18 cellular contexts compared by ENCODE assay signal in genomic region chr12:47306130-47306529, GRCh38.
DNase-seq lines count a peak whose midpoint lies in the region; ATAC-seq and TF ChIP-seq lines count a peak whose summit lies in the region.
"Had no signal": no experiment of that assay in that cellular context is flagged by ENCODE, and none has a peak within 500 bp of the region (broad histone marks: within the 10 kb centered on the region; RNA-seq: fewer than 3 reads in every experiment).

No MANE protein-coding gene starts in this region.

- peak overlapping the region; percentile 95 for H3K27ac Mint-ChIP-seq in activated CD8-positive, alpha-beta T cell treated with anti-CD3 and anti-CD28 coated beads for 36 hours
- no peak overlapping the region for H3K27ac Mint-ChIP-seq in activated CD8-positive, alpha-beta T cell treated with anti-CD3 and anti-CD28 coated beads, Interleukin-2, amount 10 ng/mL, durations not matched to agents 7 days and 5 days
- peak overlapping the region; percentile 93 for H3K27ac Mint-ChIP-seq in CD4-positive, alpha-beta T cell
- peak overlapping the region; percentile 96 for H3K27ac Mint-ChIP-seq in activated naive CD8-positive, alpha-beta T cell
- H3K27ac Mint-ChIP-seq: GM23338 had no signal

- peaks cover 3% of the 10 kb centered on the region for H3K9me3 ChIP-seq in CD4-positive, alpha-beta T cell (ENCODE audit: control insufficient read depth, low read length)
- H3K9me3 ChIP-seq in neuronal stem cell (replicated peaks in 1 of 2; ENCODE audit: control insufficient read depth in 2 of 2, insufficient read depth in 1 of 2, low read depth in 1 of 2, low read length in 2 of 2): no peaks in the 10 kb centered on the region
- no peaks in the 10 kb centered on the region for H3K9me3 ChIP-seq in gastrocnemius medialis

- H2BK15ac ChIP-seq in neuronal stem cell (ENCODE audit: low read length): peak overlapping the region; percentile 16

- no peak overlapping the region for H2AFZ ChIP-seq in neuronal stem cell (ENCODE audit: low read length)

- H3K4me3 ChIP-seq in neuronal stem cell (ENCODE audit: low read length in 2 of 2) (no peak overlapping the region), gastrocnemius medialis (no peak overlapping the region)
- H3K4me3 ChIP-seq: GM23338 had no signal

- no peak overlapping the region for H3K9ac ChIP-seq in neuronal stem cell (ENCODE audit: low read depth, low read length, poor library complexity)

- H3K79me1 ChIP-seq in neuronal stem cell (ENCODE audit: low read depth, low read length): no peaks in the 10 kb centered on the region

- no peak overlapping the region for H2BK5ac ChIP-seq in neuronal stem cell (ENCODE audit: low read length)

- H3K14ac ChIP-seq in neuronal stem cell (ENCODE audit: low read length): no peak overlapping the region

- no peak for TF ChIP-seq POLR2A in gastrocnemius medialis (IDR thresholded peaks at IDR 0.05)

- H3K27ac ChIP-seq in CD4-positive, alpha-beta T cell (ENCODE audit: low read depth, low read length): no peak overlapping the region
- no peak overlapping the region for H3K27ac ChIP-seq in neuronal stem cell (replicated peaks; ENCODE audit: low read length)
- H3K27ac ChIP-seq in gastrocnemius medialis: no peak overlapping the region

- ATAC-seq in activated CD8-positive, alpha-beta T cell treated with anti-CD3 and anti-CD28 coated beads for 36 hours: no peak
- ATAC-seq in activated CD8-positive, alpha-beta T cell treated with anti-CD3 and anti-CD28 coated beads, Interleukin-2, amount 10 ng/mL, durations not matched to agents 7 days and 5 days: no peak
- no peak for ATAC-seq in CD4-positive, alpha-beta T cell (ENCODE audit: poor library complexity)
- ATAC-seq in HG03159 (IDR thresholded peaks at IDR 0.05; ENCODE audit: unreplicated experiment): no peak
- no peak for ATAC-seq in gastrocnemius medialis
- ATAC-seq: GM23338 had no signal

- no peak overlapping the region for H2BK120ac ChIP-seq in neuronal stem cell (ENCODE audit: low read depth, low read length)

- no peak overlapping the region for H2BK12ac ChIP-seq in neuronal stem cell (ENCODE audit: low read length)

- WGBS in neuronal stem cell (ENCODE audit: extremely low coverage in 2 of 2, insufficient read length in 2 of 2, insufficient replicate concordance in 1 of 2), 2 donors: no CpG with 5 or more reads among the region's 22 CpGs

- H3K4ac ChIP-seq in neuronal stem cell (ENCODE audit: low read length): no peak overlapping the region

- POLR2A ChIA-PET in activated CD8-positive, alpha-beta T cell treated with anti-CD3 and anti-CD28 coated beads for 36 hours (lab: Charles Lee): interaction anchor here (0.6 to 2.0 kb wide), 18 partner anchors 8 to 99 kb away, joined by 3 to 10 read pairs (median 4); no protein-coding TSS in a partner anchor
- POLR2A ChIA-PET in activated CD8-positive, alpha-beta T cell treated with anti-CD3 and anti-CD28 coated beads, Interleukin-2, amount 10 ng/mL, durations not matched to agents 7 days and 5 days (lab: Charles Lee): interaction anchor here (0.8 to 2.4 kb wide), 15 partner anchors 22 to 227 kb away, joined by 3 to 26 read pairs (median 4); partner anchors contain the start of genes AMIGO2 and PCED1B
- POLR2A ChIA-PET in CD4-positive, alpha-beta T cell (lab: Charles Lee): interaction anchor here (0.7 to 2.4 kb wide), 28 partner anchors 11 to 345 kb away, joined by 3 to 38 read pairs (median 7); partner anchors contain the start of genes AMIGO2 and PCED1B

- H3K36me3 ChIP-seq in neuronal stem cell (replicated peaks in 1 of 2; ENCODE audit: control insufficient read depth in 2 of 2, insufficient read depth in 2 of 2, low read length in 2 of 2): no peaks in the 10 kb centered on the region
- H3K36me3 ChIP-seq in gastrocnemius medialis: no peaks in the 10 kb centered on the region

- H3K27me3 ChIP-seq in CD4-positive, alpha-beta T cell (ENCODE audit: control insufficient read depth, insufficient read depth, low read length): no peaks in the 10 kb centered on the region
- no peaks in the 10 kb centered on the region for H3K27me3 ChIP-seq in neuronal stem cell (ENCODE audit: control insufficient read depth in 3 of 3, insufficient read depth in 3 of 3, low read depth in 1 of 3, low read length in 3 of 3)
- no peaks in the 10 kb centered on the region for H3K27me3 ChIP-seq in gastrocnemius medialis

- H3K36me3 Mint-ChIP-seq in activated CD8-positive, alpha-beta T cell treated with anti-CD3 and anti-CD28 coated beads for 36 hours (ENCODE audit: low read depth): peaks cover 74% of the 10 kb centered on the region
- peaks cover 34% of the 10 kb centered on the region for H3K36me3 Mint-ChIP-seq in activated CD8-positive, alpha-beta T cell treated with anti-CD3 and anti-CD28 coated beads, Interleukin-2, amount 10 ng/mL, durations not matched to agents 7 days and 5 days (ENCODE audit: low read depth)
- peaks cover 64% of the 10 kb centered on the region for H3K36me3 Mint-ChIP-seq in CD4-positive, alpha-beta T cell (ENCODE audit: low read depth)
- peaks cover 32% of the 10 kb centered on the region for H3K36me3 Mint-ChIP-seq in activated naive CD8-positive, alpha-beta T cell

- H3K4me2 ChIP-seq in neuronal stem cell (ENCODE audit: insufficient read depth, low read length, poor library complexity, severe bottlenecking): no peak overlapping the region
- H3K4me2 ChIP-seq: GM23338 had no signal

- peak overlapping the region; percentile 67 for H3K18ac ChIP-seq in neuronal stem cell (ENCODE audit: low read length)

- no peak for TF ChIP-seq CTCF in activated CD8-positive, alpha-beta T cell treated with anti-CD3 and anti-CD28 coated beads for 36 hours (IDR thresholded peaks at IDR 0.05)
- no peak for TF ChIP-seq CTCF in CD4-positive, alpha-beta T cell (IDR thresholded peaks at IDR 0.05)
- no peak for TF ChIP-seq CTCF in gastrocnemius medialis (IDR thresholded peaks at IDR 0.05 in 4 of 5, conservative IDR thresholded peaks at IDR 0.05 in 1 of 5)

- H3K4me3 Mint-ChIP-seq in activated CD8-positive, alpha-beta T cell treated with anti-CD3 and anti-CD28 coated beads for 36 hours: peak overlapping the region; percentile 75
- H3K4me3 Mint-ChIP-seq in activated CD8-positive, alpha-beta T cell treated with anti-CD3 and anti-CD28 coated beads, Interleukin-2, amount 10 ng/mL, durations not matched to agents 7 days and 5 days: no peak overlapping the region
- peak overlapping the region; percentile 66 for H3K4me3 Mint-ChIP-seq in CD4-positive, alpha-beta T cell
- peak overlapping the region; percentile 94 for H3K4me3 Mint-ChIP-seq in activated naive CD8-positive, alpha-beta T cell
- H3K4me3 Mint-ChIP-seq: GM23338 had no signal

- no peak overlapping the region for H3K23ac ChIP-seq in neuronal stem cell (ENCODE audit: low read depth, low read length, poor library complexity)

- no peak for DNase-seq in activated CD8-positive, alpha-beta T cell treated with anti-CD3 and anti-CD28 coated beads for 36 hours
- DNase-seq in activated CD8-positive, alpha-beta T cell treated with anti-CD3 and anti-CD28 coated beads, Interleukin-2, amount 10 ng/mL, durations not matched to agents 7 days and 5 days: no peak
- DNase-seq in CD4-positive, alpha-beta T cell: no peak
- DNase-seq in neuronal stem cell (ENCODE audit: low spot score): no peak
- DNase-seq in NCI-H1417 (lab: John Stamatoyannopoulos, UW): no peak
- DNase-seq in gastrocnemius medialis: no peak
- DNase-seq: C1 segment of cervical spinal cord, Kasumi-1, MM.1S, NCI-H1105, NCI-H1694 treated with DMSO at 0.1 percent for 48 hours, NCI-H2107, NCI-H2227 treated with DMSO at 0.1 percent for 48 hours, NCI-H524, SHP77 had no signal

- CTCF ChIA-PET in activated CD8-positive, alpha-beta T cell treated with anti-CD3 and anti-CD28 coated beads for 36 hours (lab: Charles Lee): interaction anchor here (0.8 to 2.6 kb wide), 16 partner anchors 12 to 272 kb away, joined by 3 to 18 read pairs (median 4); partner anchors contain the start of genes AMIGO2 and PCED1B
- CTCF ChIA-PET in activated CD8-positive, alpha-beta T cell treated with anti-CD3 and anti-CD28 coated beads, Interleukin-2, amount 10 ng/mL, durations not matched to agents 7 days and 5 days (lab: Charles Lee): interaction anchor here (0.6 to 2.9 kb wide), 24 partner anchors 10 to 846 kb away, joined by 3 to 34 read pairs (median 5); partner anchors contain the start of genes AMIGO2 and PCED1B
- CTCF ChIA-PET in CD4-positive, alpha-beta T cell (lab: Charles Lee): interaction anchor here (1.3 to 2.1 kb wide), 2 partner anchors 102 to 273 kb away, joined by 4 to 19 read pairs; no protein-coding TSS in a partner anchor

- in situ Hi-C loops in gastrocnemius medialis (cut with MboI; ENCODE audit: low sequenced_read_pairs in 4 of 4): no loop called here

- intact Hi-C loops in activated CD8-positive, alpha-beta T cell treated with anti-CD3 and anti-CD28 coated beads for 36 hours (cut with micrococcal nuclease): loop anchor here (5.0 kb wide), 5 partner anchors 34 to 274 kb away; no protein-coding TSS in a partner anchor
- intact Hi-C loops in CD4-positive, alpha-beta T cell (cut with DNase I, micrococcal nuclease): loop anchor here (2.0 to 10.0 kb wide), 8 partner anchors 29 to 1234 kb away; partner anchors contain the start of genes AMIGO2 (in 2 of the 2) and PCED1B (in 2 of the 2)
- intact Hi-C loops in gastrocnemius medialis (cut with DNase I; ENCODE audit: low total_unique reads): loop anchor here (5.0 kb wide), 1 partner anchor 274 kb away; no protein-coding TSS in a partner anchor

- no peak overlapping the region for H2AK5ac ChIP-seq in neuronal stem cell (ENCODE audit: low read depth, low read length)

- H4K91ac ChIP-seq in neuronal stem cell (ENCODE audit: low read depth, low read length, poor library complexity): no peak overlapping the region

- H3K4me1 Mint-ChIP-seq in activated CD8-positive, alpha-beta T cell treated with anti-CD3 and anti-CD28 coated beads for 36 hours (ENCODE audit: low read depth): peaks cover 75% of the 10 kb centered on the region
- H3K4me1 Mint-ChIP-seq in activated CD8-positive, alpha-beta T cell treated with anti-CD3 and anti-CD28 coated beads, Interleukin-2, amount 10 ng/mL, durations not matched to agents 7 days and 5 days (ENCODE audit: low read depth): peaks cover 69% of the 10 kb centered on the region
- peaks cover 46% of the 10 kb centered on the region for H3K4me1 Mint-ChIP-seq in CD4-positive, alpha-beta T cell (ENCODE audit: low read depth)
- peaks cover 75% of the 10 kb centered on the region for H3K4me1 Mint-ChIP-seq in activated naive CD8-positive, alpha-beta T cell (ENCODE audit: low read depth)

- H3K9me3 Mint-ChIP-seq in activated CD8-positive, alpha-beta T cell treated with anti-CD3 and anti-CD28 coated beads for 36 hours: peaks cover 36% of the 10 kb centered on the region
- H3K9me3 Mint-ChIP-seq in activated CD8-positive, alpha-beta T cell treated with anti-CD3 and anti-CD28 coated beads, Interleukin-2, amount 10 ng/mL, durations not matched to agents 7 days and 5 days (ENCODE audit: insufficient read depth): peaks cover 7% of the 10 kb centered on the region
- peaks cover 9% of the 10 kb centered on the region for H3K9me3 Mint-ChIP-seq in CD4-positive, alpha-beta T cell
- H3K9me3 Mint-ChIP-seq in activated naive CD8-positive, alpha-beta T cell (ENCODE audit: low read depth): peaks cover 12% of the 10 kb centered on the region

- no peak overlapping the region for H4K8ac ChIP-seq in neuronal stem cell (ENCODE audit: low read depth, low read length)

- H3K27me3 Mint-ChIP-seq in activated CD8-positive, alpha-beta T cell treated with anti-CD3 and anti-CD28 coated beads for 36 hours: no peaks in the 10 kb centered on the region
- H3K27me3 Mint-ChIP-seq in activated CD8-positive, alpha-beta T cell treated with anti-CD3 and anti-CD28 coated beads, Interleukin-2, amount 10 ng/mL, durations not matched to agents 7 days and 5 days (ENCODE audit: low read depth): no peaks in the 10 kb centered on the region
- H3K27me3 Mint-ChIP-seq in CD4-positive, alpha-beta T cell: no peaks in the 10 kb centered on the region
- no peaks in the 10 kb centered on the region for H3K27me3 Mint-ChIP-seq in activated naive CD8-positive, alpha-beta T cell

- H3K4me1 ChIP-seq in neuronal stem cell (ENCODE audit: control insufficient read depth in 2 of 2, insufficient read depth in 1 of 2, low read depth in 1 of 2, low read length in 2 of 2) (no peaks in the 10 kb centered on the region), gastrocnemius medialis (no peaks in the 10 kb centered on the region)
